Comparison of ENCODE assay signal across 8 cellular contexts in the genomic region with DNA sequence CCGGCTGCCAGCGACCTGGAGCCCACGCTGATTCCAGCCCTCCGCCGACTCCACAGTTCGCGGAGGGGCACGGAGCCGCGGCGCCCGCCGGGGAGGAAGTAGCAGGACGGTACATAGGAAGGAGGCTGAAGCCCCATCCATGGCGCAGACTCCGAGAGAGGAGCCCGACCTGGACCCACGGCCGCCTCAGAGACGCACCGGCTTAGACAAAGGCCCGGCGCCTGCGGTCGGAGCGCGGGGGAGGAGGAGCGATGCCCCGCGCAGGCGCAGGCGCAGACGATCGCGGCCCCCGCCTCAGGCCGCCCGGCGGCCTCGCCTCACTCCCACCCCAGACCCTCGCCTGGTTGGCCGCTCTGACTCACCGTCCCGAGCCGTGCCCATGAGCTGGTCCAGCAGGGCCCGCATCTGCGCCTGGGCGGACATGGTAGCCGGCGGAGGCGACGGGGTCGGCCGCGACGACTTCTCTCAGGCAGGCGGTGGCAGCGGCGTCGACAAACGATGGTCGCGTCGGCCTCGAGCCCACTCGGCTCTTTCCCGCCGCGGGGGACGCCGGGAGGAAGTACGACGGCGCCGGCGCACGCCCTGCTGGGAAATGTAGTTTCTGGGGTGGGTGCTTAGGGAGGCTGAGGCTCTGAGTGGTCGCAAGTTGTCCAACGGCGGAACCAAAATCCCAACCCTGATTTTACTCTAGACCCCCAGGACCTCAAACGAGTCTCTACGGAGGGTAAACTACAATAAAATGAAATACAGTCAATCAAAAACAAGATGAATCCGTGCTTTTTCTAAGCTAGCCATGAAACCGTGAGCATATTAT. TPM values are rescaled to one million over a fixed set of nuclear protein-coding genes. Genes with fewer than 3 reads are reported as not detected.
DNase-seq lines count a peak whose midpoint lies in the region; ATAC-seq and TF ChIP-seq lines count a peak whose summit lies in the region.

A gene with protein sequence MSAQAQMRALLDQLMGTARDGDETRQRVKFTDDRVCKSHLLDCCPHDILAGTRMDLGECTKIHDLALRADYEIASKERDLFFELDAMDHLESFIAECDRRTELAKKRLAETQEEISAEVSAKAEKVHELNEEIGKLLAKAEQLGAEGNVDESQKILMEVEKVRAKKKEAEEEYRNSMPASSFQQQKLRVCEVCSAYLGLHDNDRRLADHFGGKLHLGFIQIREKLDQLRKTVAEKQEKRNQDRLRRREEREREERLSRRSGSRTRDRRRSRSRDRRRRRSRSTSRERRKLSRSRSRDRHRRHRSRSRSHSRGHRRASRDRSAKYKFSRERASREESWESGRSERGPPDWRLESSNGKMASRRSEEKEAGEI (minus strand): TSS at position 533 of the 814 bp plus-strand sequence. CDS start 110 bp downstream, at position 423.

- POLR2A ChIA-PET in Panc1 (lab: Charles Lee) = interaction anchor here (0.6 kb wide), 1 partner anchor 11 kb away, joined by 6 read pairs; no protein-coding TSS in a partner anchor

- WGBS in esophagus, 2 donors = 2% methylated on average over 70 to 84 of the region's 84 CpGs

- H3K4me3 ChIP-seq in Jurkat, Clone E6-1 (ENCODE audit: low read length) = peak within 1 kb of the TSS; percentile 98
- peak within 1 kb of the TSS; percentile 90 to 99 for H3K4me3 ChIP-seq in Panc1 (ENCODE audit: low read depth in 2 of 2, low read length in 2 of 2)
- peak within 1 kb of the TSS; percentile 88 to 90 for H3K4me3 ChIP-seq in esophagus (ENCODE audit: low read depth in 1 of 2, low read length in 2 of 2)
- peak within 1 kb of the TSS; percentile 60 for H3K4me3 ChIP-seq in mucosa of stomach (ENCODE audit: low read length)

- peak within 1 kb of the TSS; percentile 88 for H3K27ac ChIP-seq in Panc1 (ENCODE audit: low read length)
- peak within 1 kb of the TSS; percentile 96 to 98 for H3K27ac ChIP-seq in esophagus (ENCODE audit: low read depth in 2 of 2, low read length in 1 of 2)

- H3K27me3 Mint-ChIP-seq in activated T-cell treated with anti-CD3 and anti-CD28 coated beads, Interleukin-2, amount 50 U/mL, for 4 hours (ENCODE audit: low read depth) = no peaks in the 10 kb centered on the region

- no peaks in the 10 kb centered on the region for H3K9me3 Mint-ChIP-seq in activated T-cell treated with anti-CD3 and anti-CD28 coated beads, Interleukin-2, amount 50 U/mL, for 4 hours

- H3K27me3 ChIP-seq in Panc1 (ENCODE audit: control insufficient read depth, insufficient read depth, low read length) (no peaks in the 10 kb centered on the region), esophagus (ENCODE audit: control insufficient read depth in 1 of 2, insufficient read depth in 2 of 2, low read length in 2 of 2) (no peaks in the 10 kb centered on the region), mucosa of stomach (ENCODE audit: control insufficient read depth, insufficient read depth, low read length) (no peaks in the 10 kb centered on the region)

- peak within 1 kb of the TSS; percentile 93 for H3K4me3 Mint-ChIP-seq in activated T-cell treated with anti-CD3 and anti-CD28 coated beads, Interleukin-2, amount 50 U/mL, for 4 hours

- TSS peak; percentile 89 for BruUV-seq in Panc1 (replicated peaks; lab: Mats Ljungman, UMichigan)

- H3K9ac ChIP-seq in mucosa of stomach (ENCODE audit: low read length) = peak within 1 kb of the TSS; percentile 88

- no peak for TF ChIP-seq CTCF in Panc1 (IDR thresholded peaks at IDR 0.05)

- in situ Hi-C loops in Panc1 (cut with HindIII; ENCODE audit: low pct_unique_long_range_greater_than_20kb, low sequenced_read_pairs) = no loop called here

- H3K4me1 ChIP-seq in Panc1 (ENCODE audit: control insufficient read depth, insufficient read depth, low read length) (peaks cover 9% of the 10 kb centered on the region), esophagus (ENCODE audit: control insufficient read depth in 2 of 2, insufficient read depth in 2 of 2, low read length in 1 of 2) (peaks cover 0 to 2% of the 10 kb centered on the region in 2 donors), mucosa of stomach (ENCODE audit: control insufficient read depth, insufficient read depth, low read length) (peaks cover 8% of the 10 kb centered on the region)

- CTCF ChIA-PET in Panc1 (lab: Charles Lee) = interaction anchor here (0.6 to 0.7 kb wide), 2 partner anchors 124 to 1620 kb away, joined by 3 to 4 read pairs; no protein-coding TSS in a partner anchor

- ATAC-seq in GM21576 (IDR thresholded peaks at IDR 0.05; ENCODE audit: unreplicated experiment) (peak; percentile 77), Panc1 (peak; percentile 97)
- ATAC-seq in activated T-cell treated with anti-CD3 and anti-CD28 coated beads, Interleukin-2, amount 50 U/mL, for 4 hours = peak; percentile 94

- intact Hi-C loops in Panc1 (cut with micrococcal nuclease; ENCODE audit: unreplicated experiment) = no loop called here

- H3K36me3 Mint-ChIP-seq in activated T-cell treated with anti-CD3 and anti-CD28 coated beads, Interleukin-2, amount 50 U/mL, for 4 hours (ENCODE audit: insufficient read depth) = peaks cover 18% of the 10 kb centered on the region

- DNase-seq in DMS114 treated with DMSO at 0.1 percent for 48 hours (lab: John Stamatoyannopoulos, UW; ENCODE audit: unreplicated experiment) (peak; percentile 74), Panc1 (ENCODE audit: low read depth, low spot score) (peak; percentile 27)
- peak; percentile 81 for DNase-seq in Jurkat, Clone E6-1 (ENCODE audit: low read depth, low spot score)
- DNase-seq in activated T-cell treated with anti-CD3 and anti-CD28 coated beads, Interleukin-2, amount 50 U/mL, for 4 hours = peak; percentile 80
- DNase-seq in stimulated activated CD8-positive, alpha-beta memory T cell treated with anti-CD3 and anti-CD28 coated beads, Interleukin-7, amount 100 ng/mL, for 1 hour (ENCODE audit: low read depth in 2 of 2) = peak; percentile 67 to 71

- peaks cover 28% of the 10 kb centered on the region for H3K4me1 Mint-ChIP-seq in activated T-cell treated with anti-CD3 and anti-CD28 coated beads, Interleukin-2, amount 50 U/mL, for 4 hours (ENCODE audit: low read depth)

- H3K36me3 ChIP-seq in Panc1 (ENCODE audit: control insufficient read depth, insufficient read depth, low read length) = peaks cover 21% of the 10 kb centered on the region
- peaks cover 7 to 9% of the 10 kb centered on the region in 2 donors for H3K36me3 ChIP-seq in esophagus (ENCODE audit: control insufficient read depth in 2 of 2, insufficient read depth in 2 of 2, low read length in 1 of 2)
- no peaks in the 10 kb centered on the region for H3K36me3 ChIP-seq in mucosa of stomach (ENCODE audit: control insufficient read depth, insufficient read depth, low read length)

- H3K9me3 ChIP-seq in Panc1 (ENCODE audit: control insufficient read depth, insufficient read depth, low read depth, low read length) (no peaks in the 10 kb centered on the region), esophagus (ENCODE audit: control insufficient read depth in 2 of 2, insufficient read depth in 1 of 2, low read depth in 1 of 2, low read length in 1 of 2) (no peaks in the 10 kb centered on the region), mucosa of stomach (ENCODE audit: control insufficient read depth, low read length) (no peaks in the 10 kb centered on the region)

RNA-seq across cellular contexts. Expression of the gene that starts here (rescaled TPM):
- 123 TPM for polyA plus RNA-seq in Jurkat, Clone E6-1 (2012; ENCODE audit: insufficient read depth, insufficient read length)
- 75.3 TPM for total RNA-seq in Panc1 (2021; ENCODE audit: unreplicated experiment)
- polyA plus RNA-seq in Panc1 (2012; ENCODE audit: insufficient read length) = 68.7 TPM
- total RNA-seq in activated T-cell treated with anti-CD3 and anti-CD28 coated beads, Interleukin-2, amount 50 U/mL, for 4 hours = 10 to 100 TPM; 76.0 to 82.0 (median 76.2) TPM
- 100 to 1,000 TPM in 1 of 2 donors, 10 to 100 TPM in 1; 37.0 to 102 TPM for polyA plus RNA-seq in esophagus

Comparison
In these comparisons a context has a peak if more than half of its experiments do, and no peak if none do; other contexts are left out.
1. Peak in every context shown above with its lines: DNase-seq, ATAC-seq, H3K4me3 ChIP-seq and H3K27ac ChIP-seq.
2. DNase-seq: peak in every context shown above with its lines; median percentile 81 in Jurkat, Clone E6-1; 80 in activated T-cell treated with anti-CD3 and anti-CD28 coated beads, Interleukin-2, amount 50 U/mL, for 4 hours; 74 in DMS114 treated with DMSO at 0.1 percent for 48 hours; 69 in stimulated activated CD8-positive, alpha-beta memory T cell treated with anti-CD3 and anti-CD28 coated beads, Interleukin-7, amount 100 ng/mL, for 1 hour; 27 in Panc1.